In the genomic region with DNA sequence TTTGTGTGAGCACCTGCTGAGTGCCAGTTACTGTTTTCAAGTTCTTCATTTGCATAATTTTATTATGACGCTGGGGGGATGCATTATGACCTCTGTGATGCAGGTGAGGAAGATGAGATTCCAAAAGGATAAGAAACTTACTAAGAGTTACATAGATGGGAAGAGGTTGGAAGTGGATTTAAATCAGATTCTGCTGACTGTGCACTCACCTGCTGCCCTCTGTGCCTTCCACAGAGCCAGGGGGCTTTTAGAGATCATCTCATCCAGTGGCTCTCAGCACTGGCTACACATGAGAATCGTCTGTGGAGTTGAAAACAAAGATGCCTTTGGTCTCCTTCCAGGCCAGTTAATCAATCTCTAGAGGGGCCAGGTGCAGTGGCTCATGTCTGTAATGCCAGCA, we compare ENCODE assay signal across 30 cellular contexts.
"Had no signal": no experiment of that assay in that cellular context is flagged by ENCODE, and none has a peak within 500 bp of the region (broad histone marks: within the 10 kb centered on the region; RNA-seq: fewer than 3 reads in every experiment).

No MANE protein-coding gene starts in this region.

- DNase-seq: activated CD4-positive, alpha-beta memory T cell treated with anti-CD3 and anti-CD28 coated beads for 36 hours; activated CD4-positive, alpha-beta T cell treated with anti-CD3 and anti-CD28 coated beads for 36 hours; activated CD4-positive, alpha-beta T cell treated with anti-CD3 and anti-CD28 coated beads, Interleukin-2, amount 10 ng/mL, durations not matched to agents 24 days and 14 days; activated CD4-positive, CD25-positive, alpha-beta regulatory T cell; activated CD4-positive, CD25-positive, alpha-beta regulatory T cell treated with anti-CD3 and anti-CD28 coated beads, Interleukin-2, amount 50 U/mL, for 72 hours; activated CD8-positive, alpha-beta memory T cell treated with anti-CD3 and anti-CD28 coated beads, Interleukin-2, amount 10 ng/mL, durations not matched to agents 7 days and 5 days; activated CD8-positive, alpha-beta memory T cell treated with anti-CD3 and anti-CD28 coated beads, Interleukin-2, amount 50 U/mL, for 4 hours; activated CD8-positive, alpha-beta T cell treated with anti-CD3 and anti-CD28 coated beads, Interleukin-2, amount 10 ng/mL, durations not matched to agents 7 days and 5 days; activated gamma-delta T cell; activated naive CD4-positive, alpha-beta T cell; activated naive CD4-positive, alpha-beta T cell treated with anti-CD3 and anti-CD28 coated beads, Interleukin-2, amount 10 ng/mL, durations not matched to agents 7 days and 5 days; activated naive CD8-positive, alpha-beta T cell treated with anti-CD3 and anti-CD28 coated beads, Interleukin-2, amount 10 ng/mL, durations not matched to agents 7 days and 5 days; activated T-cell treated with anti-CD3 and anti-CD28 coated beads, Interleukin-2, amount 50 U/mL, for 1 hour; activated T-cell treated with anti-CD3 and anti-CD28 coated beads, Interleukin-2, amount 50 U/mL, for 48 hours; central memory CD4-positive, alpha-beta T cell; cerebellar nuclear complex; dorsolateral prefrontal cortex; effector memory CD4-positive, alpha-beta T cell; endodermal cell; foreskin fibroblast; T-helper 17 cell; T1000; WERI-Rb-1 had no signal

- H3K27me3 ChIP-seq: ascending aorta, breast epithelium had no signal

- ATAC-seq: activated CD4-positive, alpha-beta T cell treated with anti-CD3 and anti-CD28 coated beads for 36 hours; activated CD8-positive, alpha-beta memory T cell treated with anti-CD3 and anti-CD28 coated beads, Interleukin-2, amount 10 ng/mL, durations not matched to agents 7 days and 5 days; activated CD8-positive, alpha-beta T cell treated with anti-CD3 and anti-CD28 coated beads, Interleukin-2, amount 10 ng/mL, durations not matched to agents 7 days and 5 days; activated naive CD4-positive, alpha-beta T cell treated with anti-CD3 and anti-CD28 coated beads, Interleukin-2, amount 50 U/mL, for 72 hours; esophagus mucosa; T-helper 17 cell had no signal

- H3K27ac ChIP-seq: cardiac muscle cell, coronary artery, dorsolateral prefrontal cortex, WERI-Rb-1 had no signal

- H3K4me1 ChIP-seq: breast epithelium had no signal

- H3K36me3 ChIP-seq: ascending aorta, breast epithelium, cardiac muscle cell had no signal

- H3K4me3 ChIP-seq: ascending aorta, breast epithelium, cardiac muscle cell, coronary artery, dorsolateral prefrontal cortex had no signal

- H3K9me3 ChIP-seq: ascending aorta, breast epithelium had no signal

- FAIRE-seq: frontal cortex had no signal
